Comparison of ENCODE assay signal across 26 cellular contexts in genomic region chr3:6468589-6468988, GRCh38.
"Had no signal": no experiment of that assay in that cellular context is flagged by ENCODE, and none has a peak within 500 bp of the region (broad histone marks: within the 10 kb centered on the region; RNA-seq: fewer than 3 reads in every experiment).

No MANE protein-coding gene starts in this region.

- H3K27me3 ChIP-seq: colonic mucosa, esophagus squamous epithelium, gastrocnemius medialis, heart right ventricle, left lung had no signal

- FAIRE-seq: endometrium, keratinocyte had no signal

- ATAC-seq: effector memory CD8-positive, alpha-beta T cell; esophagus mucosa; gastrocnemius medialis; heart right ventricle; left cardiac atrium; left lung; left ventricle myocardium superior; lower lobe of right lung; mucosa of descending colon had no signal

- H3K27ac ChIP-seq: colonic mucosa, epithelial cell of prostate, esophagus squamous epithelium, gastrocnemius medialis, heart right ventricle, left lung, lower lobe of right lung had no signal

- H3K4me3 ChIP-seq: colonic mucosa, esophagus squamous epithelium, gastrocnemius medialis, heart right ventricle, left lung, lower lobe of right lung, mucosa of descending colon had no signal

- H3K4me1 ChIP-seq: colonic mucosa, esophagus squamous epithelium, gastrocnemius medialis, heart right ventricle, left lung, lower lobe of right lung had no signal

- H3K36me3 ChIP-seq: colonic mucosa, esophagus squamous epithelium, gastrocnemius medialis, heart right ventricle, left lung, lower lobe of right lung had no signal

- DNase-seq: colonic mucosa; cortex of kidney; effector CD8-positive, alpha-beta T cell; effector memory CD8-positive, alpha-beta T cell; endodermal cell; erythroblast; esophagus squamous epithelium; foreskin fibroblast; foreskin melanocyte; gastrocnemius medialis; glutamatergic neuron; head of caudate nucleus; heart right ventricle; hippocampal formation; immature natural killer cell; left cardiac atrium; left ventricle myocardium superior; lower lobe of right lung; mesenchymal stem cell; mucosa of descending colon; naive B cell had no signal

- H3K9me3 ChIP-seq: colonic mucosa, esophagus squamous epithelium, gastrocnemius medialis, heart right ventricle, left lung, lower lobe of right lung, mucosa of descending colon had no signal
